Comparison of ENCODE assay signal across 16 cellular contexts in the genomic region with DNA sequence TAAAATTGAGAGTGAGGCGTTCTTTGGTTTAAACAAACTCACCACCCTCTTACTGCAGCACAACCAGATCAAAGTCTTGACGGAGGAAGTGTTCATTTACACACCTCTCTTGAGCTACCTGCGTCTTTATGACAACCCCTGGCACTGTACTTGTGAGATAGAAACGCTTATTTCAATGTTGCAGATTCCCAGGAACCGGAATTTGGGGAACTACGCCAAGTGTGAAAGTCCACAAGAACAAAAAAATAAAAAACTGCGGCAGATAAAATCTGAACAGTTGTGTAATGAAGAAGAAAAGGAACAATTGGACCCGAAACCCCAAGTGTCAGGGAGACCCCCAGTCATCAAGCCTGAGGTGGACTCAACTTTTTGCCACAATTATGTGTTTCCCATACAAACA. TPM values are rescaled to one million over a fixed set of nuclear protein-coding genes. Genes with fewer than 3 reads are reported as not detected.
DNase-seq lines count a peak whose midpoint lies in the region; ATAC-seq, FAIRE-seq and TF ChIP-seq lines count a peak whose summit lies in the region.
"Had no signal": no experiment of that assay in that cellular context is flagged by ENCODE, and none has a peak within 500 bp of the region (broad histone marks: within the 10 kb centered on the region; RNA-seq: fewer than 3 reads in every experiment).

No MANE protein-coding gene starts in this region.

- H3K4me3 ChIP-seq in ectodermal cell (ENCODE audit: insufficient read depth, low read depth, low read length) (no peak overlapping the region), stomach (peak overlapping the region in 2 of 4 donors; percentile 14 to 25), small intestine (ENCODE audit: low read depth in 1 of 2, low read length in 2 of 2) (no peak overlapping the region)
- H3K4me3 ChIP-seq: tibial nerve had no signal

- TF ChIP-seq EP300 in stomach (IDR thresholded peaks at IDR 0.05) = no peak

- H3K27me3 ChIP-seq in ectodermal cell (ENCODE audit: control insufficient read depth, insufficient read depth, low read length, poor library complexity, severe bottlenecking) (no peaks in the 10 kb centered on the region), stomach (no peaks in the 10 kb centered on the region), small intestine (ENCODE audit: control insufficient read depth in 2 of 2, insufficient read depth in 2 of 2, low read length in 2 of 2) (no peaks in the 10 kb centered on the region)
- H3K27me3 ChIP-seq: tibial nerve had no signal

- FAIRE-seq in small intestine (lab: Jason Lieb, UNC) = no peak
- FAIRE-seq: colon, HTR-8/SVneo, keratinocyte had no signal

- 66 to 69% methylated on average over 8 of the region's 8 CpGs for WGBS in ectodermal cell, 2 experiments
- WGBS in stomach, 5 donors = 34 to 48% (median 44%) methylated on average over 8 of the region's 8 CpGs
- WGBS in small intestine, 3 donors = 40 to 67% (median 52%) methylated on average over 8 of the region's 8 CpGs

- ATAC-seq in left lobe of liver = peak; percentile 80
- no peak for ATAC-seq in natural killer cell treated with Interleukin-12 subunit alpha and Interleukin-12 subunit beta and Interleukin-15 and Interleukin-18, amount 100 ng/mL, for 72 hours

- H3K36me3 ChIP-seq in ectodermal cell (ENCODE audit: control insufficient read depth, insufficient read depth, low read length) (no peaks in the 10 kb centered on the region), stomach (no peaks in the 10 kb centered on the region), small intestine (ENCODE audit: control insufficient read depth in 2 of 2, insufficient read depth in 2 of 2, low read length in 2 of 2) (no peaks in the 10 kb centered on the region)
- H3K36me3 ChIP-seq: tibial nerve had no signal

- peak overlapping the region; percentile 74 for H3K4me3 Mint-ChIP-seq in HFFc6
- H3K4me3 Mint-ChIP-seq in natural killer cell treated with Interleukin-12 subunit alpha and Interleukin-12 subunit beta and Interleukin-15 and Interleukin-18, amount 100 ng/mL, for 72 hours = no peak overlapping the region
- H3K4me3 Mint-ChIP-seq: activated naive CD8-positive, alpha-beta T cell; naive B cell had no signal

- H3K27me3 Mint-ChIP-seq in HFFc6 (ENCODE audit: insufficient read depth) = no peaks in the 10 kb centered on the region
- H3K27me3 Mint-ChIP-seq in natural killer cell treated with Interleukin-12 subunit alpha and Interleukin-12 subunit beta and Interleukin-15 and Interleukin-18, amount 100 ng/mL, for 72 hours = no peaks in the 10 kb centered on the region
- H3K27me3 Mint-ChIP-seq: activated naive CD8-positive, alpha-beta T cell; naive B cell had no signal

- H3K27ac ChIP-seq in ectodermal cell (ENCODE audit: insufficient read depth, low read depth, low read length, poor library complexity, severe bottlenecking) = peak overlapping the region; percentile 92
- H3K27ac ChIP-seq in stomach = peak overlapping the region; percentile 69 to 87 (median 81)
- peak overlapping the region in 1 of 2 donors; percentile 32 for H3K27ac ChIP-seq in small intestine (ENCODE audit: low read depth in 1 of 2, low read length in 1 of 2)

- no peak for TF ChIP-seq POLR2A in stomach (IDR thresholded peaks at IDR 0.05)

- H3K9me3 Mint-ChIP-seq in HFFc6 = no peaks in the 10 kb centered on the region
- no peaks in the 10 kb centered on the region for H3K9me3 Mint-ChIP-seq in natural killer cell treated with Interleukin-12 subunit alpha and Interleukin-12 subunit beta and Interleukin-15 and Interleukin-18, amount 100 ng/mL, for 72 hours
- H3K9me3 Mint-ChIP-seq: naive B cell had no signal

- intact Hi-C loops in stomach (cut with DNase I; ENCODE audit: low total_unique reads) (no loop called here), posterior cingulate gyrus (cut with DNase I) (no loop called here)

- H3K4me1 ChIP-seq in ectodermal cell (ENCODE audit: control insufficient read depth, insufficient read depth, low read length) = peaks cover 30% of the 10 kb centered on the region
- peaks cover 16 to 69% (median 48%) of the 10 kb centered on the region in 4 donors for H3K4me1 ChIP-seq in stomach
- no peaks in the 10 kb centered on the region for H3K4me1 ChIP-seq in small intestine (ENCODE audit: control insufficient read depth in 2 of 2, insufficient read depth in 1 of 2, low read depth in 1 of 2, low read length in 1 of 2)

- DNase-seq in HFFc6 = no peak
- peak; percentile 48 for DNase-seq in left lobe of liver (ENCODE audit: low spot score)
- peak; percentile 32 for DNase-seq in stomach
- DNase-seq in small intestine = no peak
- no peak for DNase-seq in natural killer cell treated with Interleukin-12 subunit alpha and Interleukin-12 subunit beta and Interleukin-15 and Interleukin-18, amount 100 ng/mL, for 72 hours (ENCODE audit: low spot score)
- no peak for DNase-seq in LoVo (ENCODE audit: low spot score)
- no peak for DNase-seq in posterior cingulate gyrus
- DNase-seq: AML-193, naive B cell, NCI-H446 had no signal

- TF ChIP-seq CTCF in HFFc6 (IDR thresholded peaks at IDR 0.05) (no peak), stomach (IDR thresholded peaks at IDR 0.05) (no peak)

- H3K4me1 Mint-ChIP-seq in HFFc6 (ENCODE audit: low read depth) = peaks cover 51% of the 10 kb centered on the region
- no peaks in the 10 kb centered on the region for H3K4me1 Mint-ChIP-seq in natural killer cell treated with Interleukin-12 subunit alpha and Interleukin-12 subunit beta and Interleukin-15 and Interleukin-18, amount 100 ng/mL, for 72 hours (ENCODE audit: low read depth in 2 of 2)

- peak overlapping the region; percentile 93 for H3K27ac Mint-ChIP-seq in HFFc6
- no peak overlapping the region for H3K27ac Mint-ChIP-seq in natural killer cell treated with Interleukin-12 subunit alpha and Interleukin-12 subunit beta and Interleukin-15 and Interleukin-18, amount 100 ng/mL, for 72 hours
- H3K27ac Mint-ChIP-seq: activated naive CD8-positive, alpha-beta T cell; naive B cell had no signal

- no peaks in the 10 kb centered on the region for H3K36me3 Mint-ChIP-seq in HFFc6 (ENCODE audit: low read depth)
- H3K36me3 Mint-ChIP-seq in natural killer cell treated with Interleukin-12 subunit alpha and Interleukin-12 subunit beta and Interleukin-15 and Interleukin-18, amount 100 ng/mL, for 72 hours = no peaks in the 10 kb centered on the region
- H3K36me3 Mint-ChIP-seq: activated naive CD8-positive, alpha-beta T cell; naive B cell had no signal

- H3K9me3 ChIP-seq in ectodermal cell (ENCODE audit: control insufficient read depth, low read length) (no peaks in the 10 kb centered on the region), stomach (no peaks in the 10 kb centered on the region), small intestine (ENCODE audit: control insufficient read depth, low read depth) (no peaks in the 10 kb centered on the region)
- H3K9me3 ChIP-seq: tibial nerve had no signal

RNA-seq across cellular contexts. Expression of a gene that starts 21.5 kb away (rescaled TPM):
- 10 to 100 TPM in 2 of 6 experiments, 1 to 10 TPM in 4; 4.2 to 48.2 (median 4.8) TPM for total RNA-seq in HFFc6 (2021; fragmentation: NEBNext Ultra II Directional; extraction: Animal tissue kit (Norgen Biotek cat#: 25700))
- polyA plus RNA-seq in ectodermal cell (2013, experiment 1 of 4) = 15.6 TPM
- 9.6 TPM for polyA plus RNA-seq in ectodermal cell (2013, experiment 2 of 4)
- polyA plus RNA-seq in ectodermal cell (2013, experiment 3 of 4) = 9.7 TPM
- polyA plus RNA-seq in ectodermal cell (2013, experiment 4 of 4) = 12.3 TPM
- 0.83 TPM for total RNA-seq in left lobe of liver
- 10 to 100 TPM in 1 of 5 donors, 1 to 10 TPM in 1, not detected in 3; 2.2 to 27.9 TPM for total RNA-seq in stomach
- polyA plus RNA-seq in stomach = 10 to 100 TPM in 1 of 3 donors, 1 to 10 TPM in 2; 2.2 to 11.3 (median 2.7) TPM
- under 1 TPM in 2 of 3 donors, not detected in 1; 0.27 to 0.61 TPM for polyA plus RNA-seq in small intestine
- under 1 TPM; 0.14 to 0.81 TPM for total RNA-seq in natural killer cell treated with Interleukin-12 subunit alpha and Interleukin-12 subunit beta and Interleukin-15 and Interleukin-18, amount 100 ng/mL, for 72 hours

Comparison
In these comparisons a context has a peak if more than half of its experiments do, and no peak if none do; other contexts are left out.
1. DNase-seq: peak in left lobe of liver (single experiment) and stomach (single experiment); none in HFFc6 (single experiment), small intestine (single experiment), natural killer cell treated with Interleukin-12 subunit alpha and Interleukin-12 subunit beta and Interleukin-15 and Interleukin-18, amount 100 ng/mL, for 72 hours (single experiment), LoVo (single experiment) and posterior cingulate gyrus (0 of 10).